ENCODE assay signal across 1 cellular context in genomic region chr18:45775241-45775676, GRCh38.
A peak's percentile ranks its signal among the peaks of the same experiment; 100 is the strongest.
TF ChIP-seq lines count a peak whose summit lies in the region.

No MANE protein-coding gene starts in this region.

TF ChIP-seq in K562, 482 proteins besides CTCF, POLR2A, EP300 and RAD21 (continued from another document and continues in another):
- TF ChIP-seq ZNF165 (CRISPR knock-in tag; IDR thresholded peaks at IDR 0.05; ENCODE audit: borderline replicate concordance) (no peak), PRDM10 (IDR thresholded peaks at IDR 0.05; ENCODE audit: partially characterized antibody) (peak; percentile 53), PHF8 (IDR thresholded peaks at IDR 0.05; ENCODE audit: borderline replicate concordance, low read length) (peak; percentile 33; the same call in 1 of the 2 replicates), E2F3 (CRISPR knock-in tag; IDR thresholded peaks at IDR 0.05) (0 out of 2 replicates have a peak, but pooled peaks have one; percentile 56), PHF21A (IDR thresholded peaks at IDR 0.05; ENCODE audit: borderline replicate concordance, low read depth) (no peak), ZNF395 (CRISPR knock-in tag; IDR thresholded peaks at IDR 0.05) (no peak), EHMT2 (IDR thresholded peaks at IDR 0.05) (peak; percentile 80), PHF20 (IDR thresholded peaks at IDR 0.05; ENCODE audit: partially characterized antibody) (peak; percentile 64), MGA (IDR thresholded peaks at IDR 0.05) (peak; percentile 59; the same call in 1 of the 2 replicates), ZBTB40 (IDR thresholded peaks at IDR 0.05) (peak; percentile 89), ZBTB40 (CRISPR knock-in tag; IDR thresholded peaks at IDR 0.05) (no peak), POLR2G (IDR thresholded peaks at IDR 0.05; ENCODE audit: low read depth, low read length) (peak; percentile 39; the same call in 1 of the 2 replicates), GTF2A2 (tag; IDR thresholded peaks at IDR 0.05) (peak; percentile 80), SMAD4 (CRISPR knock-in tag; conservative IDR thresholded peaks at IDR 0.05) (0 out of 2 replicates have a peak, but pooled peaks have one; percentile 18), TBP (optimal IDR thresholded peaks at IDR 0.05; ENCODE audit: low read depth, low read length) (peak; percentile 47), GABPB1 (CRISPR knock-in tag; IDR thresholded peaks at IDR 0.05) (peak; percentile 44; the same call in 1 of the 2 replicates), NCOA1 (IDR thresholded peaks at IDR 0.05; ENCODE audit: low read depth) (peak; percentile 75; the same call in 1 of the 2 replicates), RBFOX2 (IDR thresholded peaks at IDR 0.05; ENCODE audit: low read depth, low read length) (peak; percentile 66), E2F6 (IDR thresholded peaks at IDR 0.05; ENCODE audit: borderline replicate concordance in 1 of 2, extremely low read depth in 1 of 2, insufficient read depth in 1 of 2, insufficient read length in 1 of 2, low read depth in 1 of 2, low read length in 1 of 2, poor library complexity in 1 of 2, severe bottlenecking in 1 of 2) (peak; percentile 76 to 92), TRIM25 (IDR thresholded peaks at IDR 0.05; ENCODE audit: borderline replicate concordance) (no peak), CBX1 (IDR thresholded peaks at IDR 0.05; ENCODE audit: low read depth) (peak; percentile 69; the same call in 1 of the 2 replicates)
